Comparison of ENCODE assay signal across 8 cellular contexts in the genomic region with DNA sequence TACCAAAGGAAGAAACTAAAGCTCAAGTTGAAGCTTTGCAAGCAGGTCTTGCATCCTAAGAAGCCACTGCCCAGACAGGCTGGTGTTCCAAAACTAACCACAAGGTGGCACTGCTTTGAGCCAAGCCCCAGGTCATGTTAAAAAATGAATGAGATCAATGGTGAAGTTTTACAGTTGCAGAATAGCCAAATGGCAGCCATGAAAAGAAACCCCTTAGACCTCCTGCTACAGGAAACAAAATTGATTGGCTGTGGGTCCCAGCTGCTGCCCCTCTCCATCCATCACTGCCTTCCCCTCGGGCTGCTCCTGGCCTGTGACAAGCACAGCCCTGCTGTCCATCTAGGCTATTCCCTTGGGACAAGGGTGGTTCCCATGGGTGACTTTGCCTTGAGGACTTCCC.
A peak's percentile ranks its signal among the peaks of the same experiment; 100 is the strongest.
DNase-seq lines count a peak whose midpoint lies in the region; ATAC-seq and TF ChIP-seq lines count a peak whose summit lies in the region.

No MANE protein-coding gene starts in this region.

- peak; percentile 77 to 85 (median 84) for TF ChIP-seq CTCF in nephron (IDR thresholded peaks at IDR 0.05; ENCODE audit: unreplicated experiment in 3 of 3)

- H3K27ac Mint-ChIP-seq in nephron = no peak overlapping the region

- ATAC-seq in HG03108 (IDR thresholded peaks at IDR 0.05; ENCODE audit: unreplicated experiment) = peak; percentile 30
- no peak for ATAC-seq in stimulated activated naive CD8-positive, alpha-beta T cell treated with anti-CD3 and anti-CD28 coated beads, Interleukin-15, Interleukin-2, amounts not matched to agents 100 U/mL and 50 U/mL, for 24 hours

- no peaks in the 10 kb centered on the region for H3K9me3 Mint-ChIP-seq in nephron

- H3K36me3 Mint-ChIP-seq in nephron (ENCODE audit: low read depth) = peaks cover 20% of the 10 kb centered on the region

- DNase-seq in SIG-M5 treated with dmso at 0.1 percent for 504 hours (lab: John Stamatoyannopoulos, UW; ENCODE audit: unreplicated experiment) (peak; percentile 67), SIG-M5 (lab: John Stamatoyannopoulos, UW) (no peak), erythroblast (lab: John Stamatoyannopoulos, UW) (peak; percentile 73 to 86)
- DNase-seq in NK-92 treated with Interleukin-12 subunit alpha and Interleukin-12 subunit beta, amount 100 ng/mL, for 24 hours (lab: John Stamatoyannopoulos, UW) = peak; percentile 29
- DNase-seq in activated CD8-positive, alpha-beta memory T cell treated with anti-CD3 and anti-CD28 coated beads, Interleukin-2, amount 50 U/mL, for 4 hours = peak; percentile 79
- DNase-seq in stimulated activated naive CD8-positive, alpha-beta T cell treated with anti-CD3 and anti-CD28 coated beads, Interleukin-15, Interleukin-2, amounts not matched to agents 100 U/mL and 50 U/mL, for 24 hours = peak; percentile 86

- no peaks in the 10 kb centered on the region for H3K27me3 Mint-ChIP-seq in nephron (ENCODE audit: low read depth)

- H3K4me1 Mint-ChIP-seq in nephron = no peaks in the 10 kb centered on the region

- H3K4me3 Mint-ChIP-seq in nephron = no peak overlapping the region

- no peak for TF ChIP-seq POLR2A in erythroblast (IDR thresholded peaks at IDR 0.05; ENCODE audit: low read length)
